8 cellular contexts compared by ENCODE assay signal in genomic region chr22:29030618-29031235, GRCh38. TPM values are rescaled to one million over a fixed set of nuclear protein-coding genes. Genes with fewer than 3 reads are reported as not detected.
A peak's percentile ranks its signal among the peaks of the same experiment; 100 is the strongest.
DNase-seq lines count a peak whose midpoint lies in the region; ATAC-seq and TF ChIP-seq lines count a peak whose summit lies in the region.

No MANE protein-coding gene starts in this region.

- H2AFZ ChIP-seq in neuronal stem cell (ENCODE audit: low read length): peak overlapping the region; percentile 37

- peaks cover 2% of the 10 kb centered on the region for H3K27me3 Mint-ChIP-seq in HFFc6 (ENCODE audit: insufficient read depth)
- H3K27me3 Mint-ChIP-seq in activated naive CD8-positive, alpha-beta T cell: peaks cover 33% of the 10 kb centered on the region
- peaks cover 2% of the 10 kb centered on the region for H3K27me3 Mint-ChIP-seq in glutamatergic neuron (ENCODE audit: unreplicated experiment)

- no peak overlapping the region for H2AK5ac ChIP-seq in neuronal stem cell (ENCODE audit: low read depth, low read length)

- no peak for TF ChIP-seq CTCF in HFFc6 (IDR thresholded peaks at IDR 0.05)
- no peak for TF ChIP-seq CTCF in glutamatergic neuron (IDR thresholded peaks at IDR 0.05; ENCODE audit: partially characterized antibody, unreplicated experiment)

- H3K23ac ChIP-seq in neuronal stem cell (ENCODE audit: low read depth, low read length, poor library complexity): no peak overlapping the region

- H3K4me1 Mint-ChIP-seq in HFFc6 (ENCODE audit: low read depth) (peaks cover 46% of the 10 kb centered on the region), glutamatergic neuron (ENCODE audit: low read depth, unreplicated experiment) (peaks cover 24% of the 10 kb centered on the region)
- peaks cover 12% of the 10 kb centered on the region for H3K4me1 Mint-ChIP-seq in activated naive CD8-positive, alpha-beta T cell (ENCODE audit: low read depth)

- peak overlapping the region; percentile 18 to 64 for H3K4me3 ChIP-seq in neuronal stem cell (ENCODE audit: low read length in 2 of 2)

- no peak overlapping the region for H4K8ac ChIP-seq in neuronal stem cell (ENCODE audit: low read depth, low read length)

- no peak overlapping the region for H3K9ac ChIP-seq in neuronal stem cell (ENCODE audit: low read depth, low read length, poor library complexity)

- H2BK120ac ChIP-seq in neuronal stem cell (ENCODE audit: low read depth, low read length): no peak overlapping the region

- peak overlapping the region; percentile 100 for H3K27ac Mint-ChIP-seq in HFFc6
- no peak overlapping the region for H3K27ac Mint-ChIP-seq in activated naive CD8-positive, alpha-beta T cell
- no peak overlapping the region for H3K27ac Mint-ChIP-seq in glutamatergic neuron (ENCODE audit: unreplicated experiment)

- no peak overlapping the region for H3K18ac ChIP-seq in neuronal stem cell (ENCODE audit: low read length)

- no peak overlapping the region for H3K14ac ChIP-seq in neuronal stem cell (ENCODE audit: low read length)

- H2BK5ac ChIP-seq in neuronal stem cell (ENCODE audit: low read length): no peak overlapping the region

- in situ Hi-C loops in ACHN (cut with HindIII; ENCODE audit: low pct_ligation_motif_present, low pct_unique_long_range_greater_than_20kb, low sequenced_read_pairs): no loop called here

- no peak overlapping the region for H3K4ac ChIP-seq in neuronal stem cell (ENCODE audit: low read length)

- H3K36me3 ChIP-seq in neuronal stem cell (replicated peaks in 1 of 2; ENCODE audit: control insufficient read depth in 2 of 2, insufficient read depth in 2 of 2, low read length in 2 of 2): peaks cover 2 to 18% of the 10 kb centered on the region in 2 donors

- H3K9me3 Mint-ChIP-seq in HFFc6 (no peaks in the 10 kb centered on the region), glutamatergic neuron (ENCODE audit: unreplicated experiment) (peaks cover 2% of the 10 kb centered on the region)
- no peaks in the 10 kb centered on the region for H3K9me3 Mint-ChIP-seq in activated naive CD8-positive, alpha-beta T cell (ENCODE audit: low read depth)

- H2BK15ac ChIP-seq in neuronal stem cell (ENCODE audit: low read length): no peak overlapping the region

- no peaks in the 10 kb centered on the region for H3K27me3 ChIP-seq in neuronal stem cell (ENCODE audit: control insufficient read depth in 3 of 3, insufficient read depth in 3 of 3, low read depth in 1 of 3, low read length in 3 of 3)

- no peaks in the 10 kb centered on the region for H3K36me3 Mint-ChIP-seq in HFFc6 (ENCODE audit: low read depth)
- peaks cover 7% of the 10 kb centered on the region for H3K36me3 Mint-ChIP-seq in activated naive CD8-positive, alpha-beta T cell
- no peaks in the 10 kb centered on the region for H3K36me3 Mint-ChIP-seq in glutamatergic neuron (ENCODE audit: unreplicated experiment)

- peaks cover 17 to 21% of the 10 kb centered on the region in 2 donors for H3K4me1 ChIP-seq in neuronal stem cell (ENCODE audit: control insufficient read depth in 2 of 2, insufficient read depth in 1 of 2, low read depth in 1 of 2, low read length in 2 of 2)

- no CpG with 5 or more reads among the region's 33 CpGs for WGBS in neuronal stem cell (ENCODE audit: extremely low coverage in 2 of 2, insufficient read length in 2 of 2, insufficient replicate concordance in 1 of 2), 2 donors

- H3K79me1 ChIP-seq in neuronal stem cell (ENCODE audit: low read depth, low read length): peaks cover 1% of the 10 kb centered on the region

- H3K9me3 ChIP-seq in neuronal stem cell (replicated peaks in 1 of 2; ENCODE audit: control insufficient read depth in 2 of 2, insufficient read depth in 1 of 2, low read depth in 1 of 2, low read length in 2 of 2): no peaks in the 10 kb centered on the region

- H4K91ac ChIP-seq in neuronal stem cell (ENCODE audit: low read depth, low read length, poor library complexity): no peak overlapping the region

- no peak overlapping the region for H3K27ac ChIP-seq in neuronal stem cell (replicated peaks; ENCODE audit: low read length)

- H3K4me3 Mint-ChIP-seq in HFFc6: peak overlapping the region; percentile 86
- peak overlapping the region; percentile 65 for H3K4me3 Mint-ChIP-seq in activated naive CD8-positive, alpha-beta T cell
- peak overlapping the region; percentile 82 for H3K4me3 Mint-ChIP-seq in glutamatergic neuron (ENCODE audit: unreplicated experiment)

- DNase-seq in ACHN (peak; percentile 91), HFFc6 (peak; percentile 76), glutamatergic neuron (peak; percentile 58), neuronal stem cell (ENCODE audit: low spot score) (peak; percentile 58)
- no peak for DNase-seq in stimulated activated CD4-positive, alpha-beta T cell treated with anti-CD3 and anti-CD28 coated beads, Interleukin-2, amount 100 ng/mL, for 48 hours

- H2BK12ac ChIP-seq in neuronal stem cell (ENCODE audit: low read length): no peak overlapping the region

- no peak for ATAC-seq in GM19467 (IDR thresholded peaks at IDR 0.05; ENCODE audit: unreplicated experiment)
- ATAC-seq in GM18907 (IDR thresholded peaks at IDR 0.05; ENCODE audit: unreplicated experiment): no peak

- peak overlapping the region; percentile 63 for H3K4me2 ChIP-seq in neuronal stem cell (ENCODE audit: insufficient read depth, low read length, poor library complexity, severe bottlenecking)

RNA-seq across cellular contexts. Expression of gene C22orf31, which starts 30.9 kb away (rescaled TPM):
- total RNA-seq in HFFc6 (2021; fragmentation: NEBNext Ultra II Directional; extraction: Animal tissue kit (Norgen Biotek cat#: 25700)): not detected
- not detected for total RNA-seq in glutamatergic neuron (ENCODE audit: unreplicated experiment)
- not detected for polyA plus RNA-seq in neuronal stem cell (2013, experiment 1 of 2)
- polyA plus RNA-seq in neuronal stem cell (2013, experiment 2 of 2): not detected

RNA-seq across cellular contexts. Expression of gene KREMEN1, which starts 42.1 kb away (rescaled TPM):
- total RNA-seq in HFFc6 (2021; fragmentation: NEBNext Ultra II Directional; extraction: Animal tissue kit (Norgen Biotek cat#: 25700)): 1 to 10 TPM in 1 of 6 experiments, under 1 TPM in 5; 0.50 to 1.1 (median 0.59) TPM
- total RNA-seq in glutamatergic neuron (ENCODE audit: unreplicated experiment): 20.5 TPM
- 2.0 TPM for polyA plus RNA-seq in neuronal stem cell (2013, experiment 1 of 2)
- 2.2 TPM for polyA plus RNA-seq in neuronal stem cell (2013, experiment 2 of 2)

Comparison
In these comparisons a context has a peak if more than half of its experiments do, and no peak if none do; other contexts are left out.
1. DNase-seq: peak in ACHN (single experiment), HFFc6 (single experiment), glutamatergic neuron (single experiment) and neuronal stem cell (single experiment); none in stimulated activated CD4-positive, alpha-beta T cell treated with anti-CD3 and anti-CD28 coated beads, Interleukin-2, amount 100 ng/mL, for 48 hours (0 of 2).
2. RNA of gene KREMEN1, which starts 42.1 kb away (total RNA-seq): 20.5 TPM in glutamatergic neuron (single experiment); 0.50 to 1.1 TPM in HFFc6; every median in the first group is over 10 times any median in the second.
3. Peak in every context shown above with its lines, with median percentiles within 50 percentile points of each other: H3K4me3 Mint-ChIP-seq.